In genomic region chr20:51442602-51443001, GRCh38 we compare ENCODE assay signal across 17 cellular contexts.
DNase-seq lines count a peak whose midpoint lies in the region; ATAC-seq, FAIRE-seq and TF ChIP-seq lines count a peak whose summit lies in the region.
"Had no signal": no experiment of that assay in that cellular context is flagged by ENCODE, and none has a peak within 500 bp of the region (broad histone marks: within the 10 kb centered on the region; RNA-seq: fewer than 3 reads in every experiment).

No MANE protein-coding gene starts in this region.

- no peak overlapping the region for H3K27ac ChIP-seq in CD4-positive, CD25-positive, alpha-beta regulatory T cell (ENCODE audit: insufficient read depth, low read length, poor library complexity, severe bottlenecking)
- H3K27ac ChIP-seq in Karpas-422 (ENCODE audit: low read length), result peak overlapping the region; percentile 36; the same call in 1 of the 2 replicates
- no peak overlapping the region for H3K27ac ChIP-seq in K562 (ENCODE audit: extremely low read depth, low read depth, low read length)
- no peak overlapping the region for H3K27ac ChIP-seq in osteoblast (ENCODE audit: low read depth, low read length)
- no peak overlapping the region for H3K27ac ChIP-seq in gastrocnemius medialis
- H3K27ac ChIP-seq: PC-9, SK-N-MC had no signal

- in situ Hi-C loops in K562 (cut with MboI), result no loop called here
- in situ Hi-C loops in gastrocnemius medialis (cut with MboI; ENCODE audit: low sequenced_read_pairs in 4 of 4), result no loop called here

- H3K4me2 ChIP-seq in Karpas-422 (ENCODE audit: low read depth, low read length, poor library complexity, severe bottlenecking) (no peak overlapping the region), K562 (ENCODE audit: insufficient read depth, low read length) (no peak overlapping the region), osteoblast (ENCODE audit: insufficient read depth, low read length) (no peak overlapping the region)
- H3K4me2 ChIP-seq: PC-9 had no signal

- 92% methylated on average over 6 of the region's 6 CpGs for WGBS in K562 (ENCODE audit: insufficient coverage, low coverage, missing lambda C conversion rate)

- TF ChIP-seq CTCF in K562 (IDR thresholded peaks at IDR 0.05 in 2 of 3, conservative IDR thresholded peaks at IDR 0.05 in 1 of 3; ENCODE audit: insufficient read depth in 2 of 3, low read depth in 1 of 3, low read length in 3 of 3) (no peak), osteoblast (IDR thresholded peaks at IDR 0.05; ENCODE audit: extremely low read depth, low read depth, low read length) (no peak), gastrocnemius medialis (IDR thresholded peaks at IDR 0.05 in 4 of 5, conservative IDR thresholded peaks at IDR 0.05 in 1 of 5) (no peak), omental fat pad (IDR thresholded peaks at IDR 0.05) (no peak)

- no peak for FAIRE-seq in K562 (lab: Jason Lieb, UNC)

- H3K9me1 ChIP-seq in K562 (ENCODE audit: control insufficient read depth, insufficient read depth, low read length), result peaks cover 2% of the 10 kb centered on the region

- no peak overlapping the region for H3K4me3 Mint-ChIP-seq in CD4-positive, CD25-positive, alpha-beta regulatory T cell
- H3K4me3 Mint-ChIP-seq: IgD-negative memory B cell had no signal

- H3K4me3 ChIP-seq in CD4-positive, CD25-positive, alpha-beta regulatory T cell (ENCODE audit: low read depth, low read length), result no peak overlapping the region
- H3K4me3 ChIP-seq in Karpas-422 (ENCODE audit: low read length) (no peak overlapping the region), K562 (no peak overlapping the region), osteoblast (ENCODE audit: insufficient read depth, low read length) (no peak overlapping the region), gastrocnemius medialis (no peak overlapping the region)
- H3K4me3 ChIP-seq: HAP-1, PC-9, SK-N-MC had no signal

- H3K36me3 ChIP-seq in CD4-positive, CD25-positive, alpha-beta regulatory T cell (ENCODE audit: control insufficient read depth, insufficient read depth, low read length), result peaks cover 58% of the 10 kb centered on the region
- H3K36me3 ChIP-seq in Karpas-422 (ENCODE audit: insufficient read depth, low read length) (peaks cover 34% of the 10 kb centered on the region), K562 (ENCODE audit: control insufficient read depth, insufficient read depth, low read length) (peaks cover 22% of the 10 kb centered on the region; the same call in 2 of the 3 replicates), osteoblast (ENCODE audit: insufficient read depth, low read length) (no peaks in the 10 kb centered on the region), gastrocnemius medialis (no peaks in the 10 kb centered on the region)
- H3K36me3 ChIP-seq: HAP-1 had no signal

- ATAC-seq in CD4-positive, CD25-positive, alpha-beta regulatory T cell (ENCODE audit: low read depth in 2 of 2), result no peak
- no peak for ATAC-seq in K562
- no peak for ATAC-seq in gastrocnemius medialis
- no peak for ATAC-seq in omental fat pad (ENCODE audit: low FRiP score)
- ATAC-seq: Right ventricle myocardium inferior had no signal

- no peak for DNase-seq in CD4-positive, CD25-positive, alpha-beta regulatory T cell
- DNase-seq in Karpas-422 (no peak), K562 (ENCODE audit: extremely low read depth in 1 of 4, low spot score in 3 of 4) (no peak), osteoblast (ENCODE audit: insufficient read length, low spot score, missing footprints) (peak; percentile 19), NCI-H2029 (lab: John Stamatoyannopoulos, UW) (no peak), gastrocnemius medialis (no peak), omental fat pad (ENCODE audit: low spot score) (no peak)
- DNase-seq: NCI-H1436 treated with DMSO at 0.1 percent for 48 hours; NCI-H2107; NCI-H226; NCI-H69; NK-92 treated with Interleukin-12 subunit alpha and Interleukin-12 subunit beta, amount 100 ng/mL, for 24 hours; PC-9 had no signal

- H3K9me2 ChIP-seq in Karpas-422 (replicated peaks; ENCODE audit: insufficient read depth, low read length), result no peaks in the 10 kb centered on the region

- no peak for TF ChIP-seq EP300 in K562 (IDR thresholded peaks at IDR 0.05; ENCODE audit: low read length)

- intact Hi-C loops in K562 (cut with micrococcal nuclease), result no loop called here
- intact Hi-C loops in gastrocnemius medialis (cut with DNase I; ENCODE audit: low total_unique reads), result no loop called here

- no peak overlapping the region for H2AFZ ChIP-seq in Karpas-422 (ENCODE audit: low read length)
- no peak overlapping the region for H2AFZ ChIP-seq in K562 (ENCODE audit: low read depth, low read length)
- no peak overlapping the region for H2AFZ ChIP-seq in osteoblast (ENCODE audit: low read length)
- H2AFZ ChIP-seq: PC-9 had no signal

- no peak for TF ChIP-seq RAD21 in K562 (CRISPR knock-in tag; conservative IDR thresholded peaks at IDR 0.05 in 1 of 2, IDR thresholded peaks at IDR 0.05 in 1 of 2)

- CTCF ChIA-PET in K562 (lab: Yijun Ruan, JAX; ENCODE audit: low intra/inter-chr PET ratio), result no interaction called here

- POLR2A ChIA-PET in K562 (lab: Yijun Ruan, JAX), result interaction anchor here (0.6 kb wide), 1 partner anchor 139 kb away, joined by 3 read pairs; no protein-coding TSS in a partner anchor

- H3K9me3 Mint-ChIP-seq in CD4-positive, CD25-positive, alpha-beta regulatory T cell, result no peaks in the 10 kb centered on the region
- H3K9me3 Mint-ChIP-seq: IgD-negative memory B cell had no signal

- H4K20me1 ChIP-seq in Karpas-422 (ENCODE audit: insufficient read depth, low read depth, low read length) (no peaks in the 10 kb centered on the region), K562 (replicated peaks; ENCODE audit: control insufficient read depth, insufficient read depth, low read length) (no peaks in the 10 kb centered on the region), osteoblast (ENCODE audit: insufficient read depth, low read length) (no peaks in the 10 kb centered on the region)

- TF ChIP-seq POLR2A in K562 (conservative IDR thresholded peaks at IDR 0.05) (no peak), gastrocnemius medialis (IDR thresholded peaks at IDR 0.05) (no peak)

- H3K27me3 Mint-ChIP-seq in CD4-positive, CD25-positive, alpha-beta regulatory T cell, result no peaks in the 10 kb centered on the region
- H3K27me3 Mint-ChIP-seq: IgD-negative memory B cell had no signal

- peaks cover 58% of the 10 kb centered on the region for H3K79me2 ChIP-seq in Karpas-422 (ENCODE audit: low read length)
- H3K79me2 ChIP-seq in K562 (ENCODE audit: control insufficient read depth, insufficient read depth, low read length), result no peaks in the 10 kb centered on the region
- no peaks in the 10 kb centered on the region for H3K79me2 ChIP-seq in osteoblast (ENCODE audit: insufficient read depth, low read length)

- peak overlapping the region in 2 of 3 donors; percentile 15 to 31 for H3K27ac Mint-ChIP-seq in CD4-positive, CD25-positive, alpha-beta regulatory T cell
- H3K27ac Mint-ChIP-seq: IgD-negative memory B cell had no signal

- H3K4me1 Mint-ChIP-seq in CD4-positive, CD25-positive, alpha-beta regulatory T cell, result peaks cover 5 to 41% (median 22%) of the 10 kb centered on the region in 4 donors

- no TSS peak for BruUV-seq in K562 (replicated peaks; lab: Mats Ljungman, UMichigan)

- H3K9ac ChIP-seq in Karpas-422 (ENCODE audit: low read length) (peak overlapping the region; percentile 19; the same call in 1 of the 2 replicates), K562 (ENCODE audit: insufficient read depth in 1 of 2, low read depth in 2 of 2, low read length in 2 of 2) (peak overlapping the region in 1 of 2 experiments; percentile 4; a peak in 1 of 4 replicates)

- peaks cover 10% of the 10 kb centered on the region for H3K4me1 ChIP-seq in CD4-positive, CD25-positive, alpha-beta regulatory T cell (ENCODE audit: control insufficient read depth, insufficient read depth, low read length, poor library complexity, severe bottlenecking)
- H3K4me1 ChIP-seq in Karpas-422 (ENCODE audit: low read length), result peaks cover 51% of the 10 kb centered on the region
- peaks cover 5 to 14% of the 10 kb centered on the region in 2 experiments for H3K4me1 ChIP-seq in K562 (replicated peaks in 1 of 2; ENCODE audit: control insufficient read depth in 2 of 2, insufficient read depth in 2 of 2, low read length in 2 of 2)
- peaks cover 13% of the 10 kb centered on the region for H3K4me1 ChIP-seq in osteoblast (ENCODE audit: insufficient read depth, low read length)
- H3K4me1 ChIP-seq in gastrocnemius medialis, result peaks cover 16 to 20% of the 10 kb centered on the region in 2 donors

- H3K27me3 ChIP-seq in CD4-positive, CD25-positive, alpha-beta regulatory T cell (ENCODE audit: control insufficient read depth, insufficient read depth, low read length), result no peaks in the 10 kb centered on the region
- H3K27me3 ChIP-seq in Karpas-422 (ENCODE audit: low read length) (no peaks in the 10 kb centered on the region), K562 (ENCODE audit: control insufficient read depth in 2 of 2, insufficient read depth in 2 of 2, low read length in 2 of 2) (no peaks in the 10 kb centered on the region), osteoblast (ENCODE audit: insufficient read depth, low read length) (no peaks in the 10 kb centered on the region), gastrocnemius medialis (no peaks in the 10 kb centered on the region)

- no peaks in the 10 kb centered on the region for H3K9me3 ChIP-seq in CD4-positive, CD25-positive, alpha-beta regulatory T cell (ENCODE audit: control insufficient read depth in 2 of 2, low read length in 2 of 2)
- H3K9me3 ChIP-seq in Karpas-422 (ENCODE audit: low read length) (no peaks in the 10 kb centered on the region), K562 (replicated peaks; ENCODE audit: control insufficient read depth, insufficient read depth, low read depth, low read length) (no peaks in the 10 kb centered on the region), osteoblast (ENCODE audit: low read depth, low read length) (no peaks in the 10 kb centered on the region), gastrocnemius medialis (no peaks in the 10 kb centered on the region)
- H3K9me3 ChIP-seq: HAP-1 had no signal

- H3K36me3 Mint-ChIP-seq in CD4-positive, CD25-positive, alpha-beta regulatory T cell, result peaks cover 50% of the 10 kb centered on the region
